ENCODE assay signal across 9 cellular contexts in the genomic region with DNA sequence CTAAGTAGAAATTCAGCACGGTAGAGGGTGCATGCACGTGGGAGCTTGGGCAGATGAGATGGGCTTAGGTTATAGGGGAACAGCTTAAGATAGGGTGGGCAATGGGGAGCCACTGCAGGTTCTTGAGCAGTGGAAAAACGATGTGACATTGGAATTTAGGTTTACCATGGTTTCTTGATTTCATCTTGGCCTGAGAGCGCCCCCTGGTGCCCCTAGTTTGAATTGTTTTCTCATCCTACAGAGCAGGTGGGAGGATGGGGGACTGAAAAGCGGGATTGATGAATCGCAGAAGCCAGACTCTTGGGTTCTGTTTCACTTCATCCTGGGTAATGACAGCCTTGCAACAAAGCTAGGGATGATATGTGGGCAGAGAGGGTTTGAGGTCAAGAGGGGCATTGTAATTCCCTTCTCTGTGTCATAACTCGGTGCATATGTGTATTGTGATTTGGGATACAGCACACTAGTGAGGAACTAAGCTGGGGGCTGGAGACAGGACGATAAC. TPM values are rescaled to one million over a fixed set of nuclear protein-coding genes. Genes with fewer than 3 reads are reported as not detected.
DNase-seq lines count a peak whose midpoint lies in the region; ATAC-seq and TF ChIP-seq lines count a peak whose summit lies in the region.
"Had no signal": no experiment of that assay in that cellular context is flagged by ENCODE, and none has a peak within 500 bp of the region (broad histone marks: within the 10 kb centered on the region; RNA-seq: fewer than 3 reads in every experiment).

No MANE protein-coding gene starts in this region.

- H3K79me2 ChIP-seq in OCI-LY1 (ENCODE audit: insufficient read depth, low read length) = no peaks in the 10 kb centered on the region
- no peaks in the 10 kb centered on the region for H3K79me2 ChIP-seq in neural cell (replicated peaks; ENCODE audit: insufficient read depth, low read length)

- intact Hi-C loops in esophagus muscularis mucosa (cut with DNase I) = loop anchor here (5.0 kb wide), 1 partner anchor 116 kb away; the partner anchor contains the start of gene CBL

- H3K9ac ChIP-seq in OCI-LY1 (ENCODE audit: low read length) (no peak overlapping the region), neural cell (ENCODE audit: low read length) (no peak overlapping the region)

- no peak overlapping the region for H3K4me3 Mint-ChIP-seq in HFFc6

- no peak overlapping the region for H3K27ac ChIP-seq in OCI-LY1 (ENCODE audit: low read depth, low read length, poor library complexity, severe bottlenecking)
- H3K27ac ChIP-seq in esophagus muscularis mucosa (replicated peaks in 1 of 4) = peak overlapping the region; percentile 98 to 99 (median 98)
- no peak overlapping the region for H3K27ac ChIP-seq in neural cell (ENCODE audit: low read length)

- no peak for ATAC-seq in GM18519 (IDR thresholded peaks at IDR 0.05; ENCODE audit: low FRiP score, unreplicated experiment)

- no peaks in the 10 kb centered on the region for H3K9me2 ChIP-seq in OCI-LY1 (ENCODE audit: low read depth, low read length)
- H3K9me2 ChIP-seq in neural cell (ENCODE audit: insufficient read depth, low read length) = no peaks in the 10 kb centered on the region

- no peak overlapping the region for H3K4me2 ChIP-seq in OCI-LY1 (ENCODE audit: low read length)
- H3K4me2 ChIP-seq in neural cell (ENCODE audit: low read length) = no peak overlapping the region

- H3K36me3 Mint-ChIP-seq in HFFc6 (ENCODE audit: low read depth) = no peaks in the 10 kb centered on the region

- H3K4me1 ChIP-seq in OCI-LY1 (ENCODE audit: insufficient read depth, low read length, severe bottlenecking) (peaks cover 40% of the 10 kb centered on the region), esophagus muscularis mucosa (peaks cover 42 to 55% (median 49%) of the 10 kb centered on the region in 4 donors)

- no peaks in the 10 kb centered on the region for H3K9me3 Mint-ChIP-seq in HFFc6

- H3K36me3 ChIP-seq in OCI-LY1 (ENCODE audit: insufficient read depth, low read length) (no peaks in the 10 kb centered on the region), esophagus muscularis mucosa (no peaks in the 10 kb centered on the region), neural cell (ENCODE audit: insufficient read depth, low read length) (no peaks in the 10 kb centered on the region)

- peak; percentile 64 for TF ChIP-seq RAD21 in neural cell (conservative IDR thresholded peaks at IDR 0.05)

- H3K4me1 Mint-ChIP-seq in HFFc6 (ENCODE audit: low read depth) = peaks cover 17% of the 10 kb centered on the region

- H3K27me3 Mint-ChIP-seq in HFFc6 (ENCODE audit: insufficient read depth) = peaks cover 3% of the 10 kb centered on the region; the same call in 1 of the 2 replicates

- H3K27me3 ChIP-seq in OCI-LY1 (ENCODE audit: insufficient read depth, low read length) = no peaks in the 10 kb centered on the region
- no peaks in the 10 kb centered on the region for H3K27me3 ChIP-seq in esophagus muscularis mucosa
- no peaks in the 10 kb centered on the region for H3K27me3 ChIP-seq in neural cell (ENCODE audit: insufficient read depth, low read depth, low read length)

- no peak for TF ChIP-seq POLR2A in esophagus muscularis mucosa (IDR thresholded peaks at IDR 0.05; ENCODE audit: low read depth)

- no peaks in the 10 kb centered on the region for H4K20me1 ChIP-seq in OCI-LY1 (ENCODE audit: insufficient read depth, low read length)
- H4K20me1 ChIP-seq in neural cell (ENCODE audit: insufficient read depth) = no peaks in the 10 kb centered on the region

- H3K27ac Mint-ChIP-seq in HFFc6 = no peak overlapping the region

- DNase-seq in C1 segment of cervical spinal cord (lab: John Stamatoyannopoulos, UW) (peak in 10 of 14 donors; percentile 23 to 71 (median 52)), HFFc6 (peak; percentile 43), activated T-cell treated with anti-CD3 and anti-CD28 coated beads for 24 hours (ENCODE audit: low read depth) (peak; percentile 64), esophagus muscularis mucosa (ENCODE audit: extremely low spot score) (no peak), superior temporal gyrus (ENCODE audit: extremely low spot score) (peak; percentile 92)

- 10% methylated on average over 8 of the region's 8 CpGs for WGBS in esophagus muscularis mucosa

- H3K4me3 ChIP-seq in OCI-LY1 (ENCODE audit: low read depth, low read length, poor library complexity, severe bottlenecking) (no peak overlapping the region), esophagus muscularis mucosa (no peak overlapping the region), neural cell (ENCODE audit: low read length) (no peak overlapping the region)

- H3K9me3 ChIP-seq in OCI-LY1 (ENCODE audit: low read length) (no peaks in the 10 kb centered on the region), esophagus muscularis mucosa (no peaks in the 10 kb centered on the region), neural cell (ENCODE audit: low read length) (no peaks in the 10 kb centered on the region)

- TF ChIP-seq CTCF in HFFc6 (IDR thresholded peaks at IDR 0.05) (peak; percentile 91), OCI-LY1 (IDR thresholded peaks at IDR 0.05; ENCODE audit: low read length) (peak; percentile 70), esophagus muscularis mucosa (IDR thresholded peaks at IDR 0.05) (peak; percentile 82 to 88 (median 87)), neural cell (IDR thresholded peaks at IDR 0.05; ENCODE audit: poor library complexity, severe bottlenecking) (peak; percentile 68)

- TF ChIP-seq EP300 in esophagus muscularis mucosa (IDR thresholded peaks at IDR 0.05) (no peak), neural cell (conservative IDR thresholded peaks at IDR 0.05; ENCODE audit: poor library complexity, severe bottlenecking) (no peak)

- H2AFZ ChIP-seq in OCI-LY1 (ENCODE audit: low read length) (no peak overlapping the region), neural cell (ENCODE audit: low read depth, low read length) (no peak overlapping the region)

- H3F3A ChIP-seq in OCI-LY1 (ENCODE audit: insufficient read depth, low read length) (no peaks in the 10 kb centered on the region), neural cell (ENCODE audit: insufficient read depth, low read length, poor library complexity, severe bottlenecking) (no peaks in the 10 kb centered on the region)

TF ChIP-seq in neural cell, 6 proteins besides CTCF, POLR2A, EP300 and RAD21:
- TF ChIP-seq MXI1 (conservative IDR thresholded peaks at IDR 0.05; ENCODE audit: poor library complexity, severe bottlenecking) (no peak), SMC3 (conservative IDR thresholded peaks at IDR 0.05; ENCODE audit: poor library complexity) (peak; percentile 58), EZH2 (IDR thresholded peaks at IDR 0.05; ENCODE audit: borderline replicate concordance, insufficient read depth, low read length, poor library complexity, severe bottlenecking) (no peak)
TF ChIP-seq in neural cell: peak in this region for 1.

RNA-seq across cellular contexts. Expression of gene MCAM, which starts 6.7 kb away (rescaled TPM):
- 1 to 10 TPM; 1.8 to 7.7 (median 6.9) TPM for total RNA-seq in HFFc6 (2021; fragmentation: NEBNext Ultra II Directional; extraction: Animal tissue kit (Norgen Biotek cat#: 25700))
- total RNA-seq in esophagus muscularis mucosa = 1,000 to 10,000 TPM in 1 of 4 donors, 100 to 1,000 TPM in 3; 607 to 1,312 (median 805) TPM
- 7.5 and 12.5 TPM in 2 replicates for polyA plus RNA-seq in neural cell
- polyA minus RNA-seq in neural cell = 1.7 and 2.4 TPM in 2 replicates

RNA-seq across cellular contexts. Expression of gene RNF26, which starts 10.7 kb away (rescaled TPM):
- total RNA-seq in HFFc6 (2021; fragmentation: NEBNext Ultra II Directional; extraction: Animal tissue kit (Norgen Biotek cat#: 25700)) = 10 to 100 TPM; 48.6 to 63.5 (median 52.7) TPM
- total RNA-seq in esophagus muscularis mucosa = 10 to 100 TPM; 14.2 to 33.2 (median 20.9) TPM
- 1.9 and 2.6 TPM in 2 replicates for polyA plus RNA-seq in neural cell
- 3.9 and 4.1 TPM in 2 replicates for polyA minus RNA-seq in neural cell

RNA-seq across cellular contexts. Expression of gene C1QTNF5, which starts 17.1 kb away (rescaled TPM):
- 10 to 100 TPM in 5 of 6 experiments, 1 to 10 TPM in 1; 8.2 to 16.1 (median 15.1) TPM for total RNA-seq in HFFc6 (2021; fragmentation: NEBNext Ultra II Directional; extraction: Animal tissue kit (Norgen Biotek cat#: 25700))
- 10 to 100 TPM; 23.7 to 74.3 (median 51.6) TPM for total RNA-seq in esophagus muscularis mucosa
- polyA plus RNA-seq in neural cell = not detected in 2 replicates
- polyA minus RNA-seq in neural cell = not detected in 2 replicates

RNA-seq across cellular contexts. Expression of gene MFRP, which starts 22.9 kb away (rescaled TPM):
- not detected for total RNA-seq in HFFc6 (2021; fragmentation: NEBNext Ultra II Directional; extraction: Animal tissue kit (Norgen Biotek cat#: 25700))
- under 1 TPM in 1 of 4 donors, not detected in 3; 0.11 TPM for total RNA-seq in esophagus muscularis mucosa
- not detected in 2 replicates for polyA plus RNA-seq in neural cell
- not detected in 2 replicates for polyA minus RNA-seq in neural cell
- total RNA-seq: urinary bladder had no signal

RNA-seq across cellular contexts. Expression of gene USP2, which starts 57.9 kb away (rescaled TPM):
- total RNA-seq in HFFc6 (2021; fragmentation: NEBNext Ultra II Directional; extraction: Animal tissue kit (Norgen Biotek cat#: 25700)) = under 1 TPM; 0.32 to 0.71 (median 0.49) TPM
- total RNA-seq in esophagus muscularis mucosa = 1 to 10 TPM; 4.6 to 9.9 (median 6.1) TPM
- polyA plus RNA-seq in neural cell = 0.59 and 0.74 TPM in 2 replicates
- 1.5 and 3.6 TPM in 2 replicates for polyA minus RNA-seq in neural cell

Comparison
In these comparisons a context has a peak if more than half of its experiments do, and no peak if none do; other contexts are left out.
1. H3K27ac ChIP-seq: peak in esophagus muscularis mucosa (4 of 4); none in OCI-LY1 (single experiment) and neural cell (single experiment).
2. RNA of gene MCAM, which starts 6.7 kb away (total RNA-seq): 607 to 1,312 TPM in esophagus muscularis mucosa; 1.8 to 7.7 TPM in HFFc6; every median in the first group is over 10 times any median in the second.
3. Peak in every context shown above with its lines, with median percentiles within 50 percentile points of each other: CTCF ChIP-seq.